17 cellular contexts compared by ENCODE assay signal in genomic region chr13:74560325-74560724, GRCh38.
DNase-seq lines count a peak whose midpoint lies in the region; ATAC-seq and TF ChIP-seq lines count a peak whose summit lies in the region.
"Had no signal": no experiment of that assay in that cellular context is flagged by ENCODE, and none has a peak within 500 bp of the region (broad histone marks: within the 10 kb centered on the region; RNA-seq: fewer than 3 reads in every experiment).

No MANE protein-coding gene starts in this region.

- TF ChIP-seq CTCF in GM12864 (IDR thresholded peaks at IDR 0.05; ENCODE audit: low read depth, low read length, missing control alignments) (no peak), Caco-2 (IDR thresholded peaks at IDR 0.05; ENCODE audit: insufficient read depth in 1 of 2, low read depth in 1 of 2, low read length in 1 of 2, severe bottlenecking in 1 of 2, unreplicated experiment in 1 of 2) (no peak), GM20000 (IDR thresholded peaks at IDR 0.05; ENCODE audit: extremely low read depth, missing control alignments) (no peak), neural progenitor cell (IDR thresholded peaks at IDR 0.05) (no peak)

- POLR2A ChIA-PET in Caco-2 (lab: Charles Lee), result no interaction called here

- H3K79me2 ChIP-seq in neural progenitor cell (ENCODE audit: low read depth), result no peaks in the 10 kb centered on the region

- H3K27ac Mint-ChIP-seq in Caco-2 (ENCODE audit: unreplicated experiment), result no peak overlapping the region
- no peak overlapping the region for H3K27ac Mint-ChIP-seq in neural progenitor cell
- H3K27ac Mint-ChIP-seq: activated naive CD4-positive, alpha-beta T cell treated with anti-CD3 and anti-CD28 coated beads, Interleukin-2, amount 50 U/mL, for 24 hours had no signal

- CTCF ChIA-PET in Caco-2 (lab: Charles Lee), result no interaction called here

- no peaks in the 10 kb centered on the region for H4K20me1 ChIP-seq in neural progenitor cell (ENCODE audit: low read depth)

- H3K4me1 Mint-ChIP-seq in Caco-2 (ENCODE audit: low read depth, unreplicated experiment), result no peaks in the 10 kb centered on the region
- H3K4me1 Mint-ChIP-seq in neural progenitor cell, result peaks cover 26% of the 10 kb centered on the region
- H3K4me1 Mint-ChIP-seq: activated naive CD4-positive, alpha-beta T cell treated with anti-CD3 and anti-CD28 coated beads, Interleukin-2, amount 50 U/mL, for 24 hours had no signal

- no peaks in the 10 kb centered on the region for H3K36me3 Mint-ChIP-seq in Caco-2 (ENCODE audit: insufficient read depth, unreplicated experiment)
- H3K36me3 Mint-ChIP-seq in neural progenitor cell, result peaks cover 2% of the 10 kb centered on the region
- H3K36me3 Mint-ChIP-seq: activated naive CD4-positive, alpha-beta T cell treated with anti-CD3 and anti-CD28 coated beads, Interleukin-2, amount 50 U/mL, for 24 hours had no signal

- no peaks in the 10 kb centered on the region for H3K9me3 Mint-ChIP-seq in Caco-2 (ENCODE audit: unreplicated experiment)
- peaks cover 6% of the 10 kb centered on the region for H3K9me3 Mint-ChIP-seq in neural progenitor cell
- H3K9me3 Mint-ChIP-seq: activated naive CD4-positive, alpha-beta T cell treated with anti-CD3 and anti-CD28 coated beads, Interleukin-2, amount 50 U/mL, for 24 hours; H9 had no signal

- no peaks in the 10 kb centered on the region for H3K9me3 ChIP-seq in Caco-2
- no peaks in the 10 kb centered on the region for H3K9me3 ChIP-seq in neural progenitor cell (ENCODE audit: low read depth)
- H3K9me3 ChIP-seq: ovary, upper lobe of right lung had no signal

- intact Hi-C loops in Caco-2 (cut with micrococcal nuclease; ENCODE audit: unreplicated experiment), result no loop called here

- H3K4me3 ChIP-seq in GM12864 (ENCODE audit: low read depth, low read length) (no peak overlapping the region), Caco-2 (ENCODE audit: low read depth, low read length) (no peak overlapping the region), neural progenitor cell (no peak overlapping the region)
- H3K4me3 ChIP-seq: ovary, upper lobe of right lung had no signal

- no peak overlapping the region for H2AFZ ChIP-seq in neural progenitor cell (replicated peaks)

- H3K9ac ChIP-seq in neural progenitor cell, result no peak overlapping the region

- no peak overlapping the region for H3K4me2 ChIP-seq in neural progenitor cell

- peaks cover 3% of the 10 kb centered on the region for H3F3A ChIP-seq in neural progenitor cell (ENCODE audit: low read depth)

- no TSS peak for BruUV-seq in Caco-2 (replicated peaks; lab: Mats Ljungman, UMichigan)

- no peaks in the 10 kb centered on the region; the same call in 1 of the 2 replicates for H3K27me3 ChIP-seq in Caco-2 (replicated peaks; ENCODE audit: control insufficient read depth, insufficient read depth, low read length)
- H3K27me3 ChIP-seq in neural progenitor cell, result no peaks in the 10 kb centered on the region
- H3K27me3 ChIP-seq: ovary, upper lobe of right lung had no signal

- DNase-seq in GM12864 (ENCODE audit: low read depth), result peak; percentile 0
- DNase-seq in Caco-2, result no peak
- no peak for DNase-seq in GM20000 (ENCODE audit: low spot score)
- DNase-seq in cerebellar nuclear complex (lab: John Stamatoyannopoulos, UW), result no peak
- DNase-seq in neural progenitor cell (ENCODE audit: low spot score), result no peak
- DNase-seq: DMS153, erythroblast, H9, NCI-H69, ovary, SHP77 treated with DMSO at 0.1 percent for 48 hours, upper lobe of right lung had no signal

- H3K36me3 ChIP-seq in Caco-2 (ENCODE audit: control insufficient read depth, insufficient read depth, low read length) (no peaks in the 10 kb centered on the region), neural progenitor cell (no peaks in the 10 kb centered on the region)
- H3K36me3 ChIP-seq: ovary, upper lobe of right lung had no signal

- H3K27ac ChIP-seq in neural progenitor cell, result no peak overlapping the region
- H3K27ac ChIP-seq: ovary, upper lobe of right lung had no signal

- H3K4me1 ChIP-seq in Caco-2, result no peaks in the 10 kb centered on the region; the same call in 1 of the 2 replicates
- peaks cover 8% of the 10 kb centered on the region for H3K4me1 ChIP-seq in neural progenitor cell
- H3K4me1 ChIP-seq: upper lobe of right lung had no signal

- ATAC-seq in GM19395 (IDR thresholded peaks at IDR 0.05; ENCODE audit: unreplicated experiment), result peak; percentile 87
- ATAC-seq in HG02870 (IDR thresholded peaks at IDR 0.05; ENCODE audit: unreplicated experiment), result peak; percentile 87
- ATAC-seq in HG03460 (IDR thresholded peaks at IDR 0.05; ENCODE audit: unreplicated experiment), result peak; percentile 68
- ATAC-seq: HepG2, upper lobe of right lung had no signal

- H3K4me3 Mint-ChIP-seq in Caco-2 (ENCODE audit: unreplicated experiment) (no peak overlapping the region), neural progenitor cell (no peak overlapping the region)
- H3K4me3 Mint-ChIP-seq: activated naive CD4-positive, alpha-beta T cell treated with anti-CD3 and anti-CD28 coated beads, Interleukin-2, amount 50 U/mL, for 24 hours; H9 had no signal

- H3K27me3 Mint-ChIP-seq in Caco-2 (ENCODE audit: insufficient read depth, unreplicated experiment) (peaks cover 11% of the 10 kb centered on the region), neural progenitor cell (ENCODE audit: insufficient read depth, low read depth) (no peaks in the 10 kb centered on the region)
- H3K27me3 Mint-ChIP-seq: activated naive CD4-positive, alpha-beta T cell treated with anti-CD3 and anti-CD28 coated beads, Interleukin-2, amount 50 U/mL, for 24 hours had no signal
